Comparison of ENCODE assay signal across 9 cellular contexts in the genomic region with DNA sequence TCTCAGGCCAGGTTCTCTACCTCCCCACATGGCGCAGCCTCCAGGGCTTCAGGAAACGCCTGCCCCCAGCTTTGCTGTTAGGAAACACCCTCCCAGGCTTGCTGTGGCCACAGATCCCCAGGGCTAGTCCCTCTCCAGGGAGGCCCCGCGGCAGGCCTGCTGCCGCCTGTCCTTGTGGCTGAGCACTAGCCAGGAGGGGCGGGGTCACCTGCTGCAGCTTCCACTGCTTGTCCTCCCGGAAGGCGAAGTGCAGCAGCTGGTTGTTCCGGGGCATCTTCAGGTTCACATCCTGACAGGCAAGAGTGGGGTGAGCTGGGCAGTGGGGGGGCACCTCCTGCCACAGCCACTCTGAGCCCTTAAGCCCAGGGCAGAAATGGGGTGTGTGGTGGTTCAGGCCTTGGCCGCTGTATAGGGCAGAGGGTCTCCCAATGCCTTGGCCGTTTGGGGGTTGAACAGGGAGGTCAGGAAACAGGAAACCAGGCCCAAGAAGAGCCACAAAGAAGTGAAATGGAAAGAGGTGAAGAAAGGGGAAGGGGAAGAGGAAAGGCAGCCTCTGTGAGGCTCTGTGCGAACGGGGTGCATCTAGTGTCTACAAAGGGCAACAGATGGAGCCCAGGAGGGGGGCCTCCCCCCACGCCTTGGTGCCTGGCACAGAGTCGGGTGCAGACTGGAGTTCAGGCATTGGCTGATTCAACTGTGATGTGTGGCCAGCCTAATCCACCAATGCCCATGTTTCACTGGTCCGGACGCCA. TPM values are rescaled to one million over a fixed set of nuclear protein-coding genes. Genes with fewer than 3 reads are reported as not detected.
DNase-seq lines count a peak whose midpoint lies in the region; ATAC-seq and TF ChIP-seq lines count a peak whose summit lies in the region.
"Had no signal": no experiment of that assay in that cellular context is flagged by ENCODE, and none has a peak within 500 bp of the region (broad histone marks: within the 10 kb centered on the region; RNA-seq: fewer than 3 reads in every experiment).

No MANE protein-coding gene starts in this region.

- H3K27ac ChIP-seq in cardiac muscle cell (peak overlapping the region; percentile 90), skeletal muscle tissue (ENCODE audit: low read depth, low read length) (no peak overlapping the region)

- H3K4me1 ChIP-seq in cardiac muscle cell (ENCODE audit: low read depth) (peaks cover 31% of the 10 kb centered on the region), skeletal muscle tissue (ENCODE audit: control insufficient read depth in 3 of 3, insufficient read depth in 3 of 3, low read length in 3 of 3) (peaks cover 14 to 20% (median 15%) of the 10 kb centered on the region in 3 donors)

- peaks cover 11% of the 10 kb centered on the region for H3K36me3 Mint-ChIP-seq in activated naive CD4-positive, alpha-beta T cell treated with anti-CD3 and anti-CD28 coated beads, Interleukin-2, amount 10 ng/mL, durations not matched to agents 7 days and 5 days

- H3K4me3 Mint-ChIP-seq in activated naive CD4-positive, alpha-beta T cell treated with anti-CD3 and anti-CD28 coated beads, Interleukin-2, amount 10 ng/mL, durations not matched to agents 7 days and 5 days: peak overlapping the region; percentile 39

- H3K36me3 ChIP-seq in cardiac muscle cell (peaks cover 11% of the 10 kb centered on the region), skeletal muscle tissue (ENCODE audit: control insufficient read depth in 3 of 3, insufficient read depth in 3 of 3, low read length in 3 of 3) (peaks cover 24 to 39% (median 33%) of the 10 kb centered on the region in 3 donors)

- H3K27ac Mint-ChIP-seq in activated naive CD4-positive, alpha-beta T cell treated with anti-CD3 and anti-CD28 coated beads, Interleukin-2, amount 10 ng/mL, durations not matched to agents 7 days and 5 days: peak overlapping the region; percentile 74

- H3K27me3 Mint-ChIP-seq in activated naive CD4-positive, alpha-beta T cell treated with anti-CD3 and anti-CD28 coated beads, Interleukin-2, amount 10 ng/mL, durations not matched to agents 7 days and 5 days: no peaks in the 10 kb centered on the region

- no peaks in the 10 kb centered on the region for H3K9me3 Mint-ChIP-seq in activated naive CD4-positive, alpha-beta T cell treated with anti-CD3 and anti-CD28 coated beads, Interleukin-2, amount 10 ng/mL, durations not matched to agents 7 days and 5 days

- H3K27me3 ChIP-seq in cardiac muscle cell (no peaks in the 10 kb centered on the region), skeletal muscle tissue (ENCODE audit: control insufficient read depth in 3 of 3, insufficient read depth in 3 of 3, low read length in 3 of 3) (no peaks in the 10 kb centered on the region)

- peaks cover 27% of the 10 kb centered on the region for H3K4me1 Mint-ChIP-seq in activated naive CD4-positive, alpha-beta T cell treated with anti-CD3 and anti-CD28 coated beads, Interleukin-2, amount 10 ng/mL, durations not matched to agents 7 days and 5 days

- DNase-seq in activated naive CD4-positive, alpha-beta T cell treated with anti-CD3 and anti-CD28 coated beads, Interleukin-2, amount 10 ng/mL, durations not matched to agents 7 days and 5 days: peak; percentile 38
- DNase-seq in activated naive CD4-positive, alpha-beta T cell (lab: John Stamatoyannopoulos, UW): no peak
- DNase-seq in SK-N-DZ (ENCODE audit: low spot score) (peak; percentile 59), cardiac muscle cell (ENCODE audit: low read depth in 1 of 2, low spot score in 1 of 2) (no peak), T-helper 9 cell (no peak)

- CTCF ChIA-PET in activated naive CD4-positive, alpha-beta T cell treated with anti-CD3 and anti-CD28 coated beads, Interleukin-2, amount 10 ng/mL, durations not matched to agents 7 days and 5 days (lab: Charles Lee): interaction anchor here (1.0 kb wide), 1 partner anchor 19 kb away, joined by 3 read pairs; no protein-coding TSS in a partner anchor

- TF ChIP-seq CTCF in cardiac muscle cell (IDR thresholded peaks at IDR 0.05; ENCODE audit: low read depth, low read length): no peak

- H3K9ac ChIP-seq in skeletal muscle tissue (ENCODE audit: low read depth in 1 of 3, low read length in 3 of 3): peak overlapping the region in 2 of 3 donors; percentile 16 to 62

- ATAC-seq in GM18907 (IDR thresholded peaks at IDR 0.05; ENCODE audit: unreplicated experiment): no peak
- no peak for ATAC-seq in HG03025 (IDR thresholded peaks at IDR 0.05; ENCODE audit: low FRiP score, unreplicated experiment)

- no peak overlapping the region for H3K4me3 ChIP-seq in cardiac muscle cell
- no peak overlapping the region for H3K4me3 ChIP-seq in skeletal muscle tissue (ENCODE audit: low read length in 3 of 3)

- H3K9me3 ChIP-seq in cardiac muscle cell (ENCODE audit: low read depth) (no peaks in the 10 kb centered on the region), skeletal muscle tissue (ENCODE audit: control insufficient read depth in 3 of 3, low read length in 3 of 3) (no peaks in the 10 kb centered on the region)

RNA-seq across cellular contexts. Expression of gene ROGDI, which starts 2.0 kb away (rescaled TPM):
- polyA plus RNA-seq in SK-N-DZ (2014; cell fraction: cytosol; rRNA removed): 51.0 and 59.5 TPM in 2 replicates
- 173 and 199 TPM in 2 replicates for polyA plus RNA-seq in SK-N-DZ (2014; cell fraction: nucleus; rRNA removed)
- total RNA-seq in cardiac muscle cell (146 and 161 TPM in 2 replicates), skeletal muscle tissue (13.0 TPM)
- 173 and 220 TPM in 2 replicates for polyA plus RNA-seq in cardiac muscle cell

RNA-seq across cellular contexts. Expression of gene SMIM22, which starts 5.3 kb away (rescaled TPM):
- not detected in 2 replicates for polyA plus RNA-seq in SK-N-DZ (2014; cell fraction: cytosol; rRNA removed)
- polyA plus RNA-seq in SK-N-DZ (2014; cell fraction: nucleus; rRNA removed): not detected in 2 replicates
- total RNA-seq in cardiac muscle cell (not detected in 2 replicates), skeletal muscle tissue (not detected)
- 0.41 and 5.3 TPM in 2 replicates for polyA plus RNA-seq in cardiac muscle cell
- total RNA-seq: renal cortical epithelial cell had no signal

RNA-seq across cellular contexts. Expression of gene SEPTIN12, which starts 12.3 kb away (rescaled TPM):
- polyA plus RNA-seq in SK-N-DZ (2014; cell fraction: cytosol; rRNA removed): not detected in 2 replicates
- polyA plus RNA-seq in SK-N-DZ (2014; cell fraction: nucleus; rRNA removed): 0.61 TPM in 1 of 2 replicates, not detected in the other
- total RNA-seq in cardiac muscle cell (1.7 and 2.9 TPM in 2 replicates), skeletal muscle tissue (not detected)
- polyA plus RNA-seq in cardiac muscle cell: 2.2 and 7.3 TPM in 2 replicates
- total RNA-seq: renal cortical epithelial cell had no signal

RNA-seq across cellular contexts. Expression of gene ZNF500, which starts 33.5 kb away (rescaled TPM):
- 22.1 and 25.7 TPM in 2 replicates for polyA plus RNA-seq in SK-N-DZ (2014; cell fraction: cytosol; rRNA removed)
- polyA plus RNA-seq in SK-N-DZ (2014; cell fraction: nucleus; rRNA removed): 21.7 and 22.9 TPM in 2 replicates
- total RNA-seq in cardiac muscle cell: 20.4 and 32.7 TPM in 2 replicates
- 17.0 and 23.8 TPM in 2 replicates for polyA plus RNA-seq in cardiac muscle cell
- total RNA-seq in skeletal muscle tissue: 6.8 TPM

RNA-seq across cellular contexts. Expression of gene GLYR1, which starts 46.6 kb away (rescaled TPM):
- 49.3 and 50.6 TPM in 2 replicates for polyA plus RNA-seq in SK-N-DZ (2014; cell fraction: cytosol; rRNA removed)
- 35.7 and 56.2 TPM in 2 replicates for polyA plus RNA-seq in SK-N-DZ (2014; cell fraction: nucleus; rRNA removed)
- total RNA-seq in cardiac muscle cell (38.0 and 44.3 TPM in 2 replicates), skeletal muscle tissue (25.1 TPM)
- polyA plus RNA-seq in cardiac muscle cell: 52.1 and 65.5 TPM in 2 replicates

Comparison
In these comparisons a context has a peak if more than half of its experiments do, and no peak if none do; other contexts are left out.
1. DNase-seq: peak in activated naive CD4-positive, alpha-beta T cell treated with anti-CD3 and anti-CD28 coated beads, Interleukin-2, amount 10 ng/mL, durations not matched to agents 7 days and 5 days (single experiment) and SK-N-DZ (single experiment); none in activated naive CD4-positive, alpha-beta T cell (0 of 4), cardiac muscle cell (0 of 2) and T-helper 9 cell (single experiment).
2. RNA of gene ROGDI, which starts 2.0 kb away (total RNA-seq): 146 to 161 TPM in cardiac muscle cell; 13.0 TPM in skeletal muscle tissue (single experiment); every median in the first group is over 10 times any median in the second.